ENCODE assay signal across 19 cellular contexts in the genomic region with DNA sequence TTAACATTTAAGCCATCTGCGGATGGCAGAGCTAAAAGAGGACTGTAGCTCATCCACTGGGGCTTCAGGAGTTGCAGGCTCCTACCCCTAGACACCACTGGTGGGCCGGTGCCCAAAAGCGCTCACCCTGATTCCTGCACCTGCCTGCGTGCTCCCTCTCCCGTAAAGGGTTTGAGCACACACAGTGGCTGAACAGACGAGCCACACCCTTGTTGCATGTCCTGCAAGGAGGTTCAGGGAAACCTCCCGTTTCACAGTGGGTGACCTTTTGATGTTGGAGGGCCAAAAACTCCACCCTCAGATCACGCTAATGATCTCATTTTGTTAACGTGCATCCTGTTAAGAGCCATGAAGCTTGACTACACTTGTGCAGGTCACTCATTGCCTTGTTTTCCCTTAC. TPM values are rescaled to one million over a fixed set of nuclear protein-coding genes. Genes with fewer than 3 reads are reported as not detected.
DNase-seq lines count a peak whose midpoint lies in the region; ATAC-seq, FAIRE-seq and TF ChIP-seq lines count a peak whose summit lies in the region.
"Had no signal": no experiment of that assay in that cellular context is flagged by ENCODE, and none has a peak within 500 bp of the region (broad histone marks: within the 10 kb centered on the region; RNA-seq: fewer than 3 reads in every experiment).

No MANE protein-coding gene starts in this region.

- H3K9me3 ChIP-seq in CD8-positive, alpha-beta T cell (ENCODE audit: low read length): no peaks in the 10 kb centered on the region
- H3K9me3 ChIP-seq in OCI-LY7 (ENCODE audit: low read length) (peaks cover 10% of the 10 kb centered on the region; the same call in 1 of the 2 replicates), upper lobe of right lung (no peaks in the 10 kb centered on the region)
- H3K9me3 ChIP-seq: adrenal gland had no signal

- no peak overlapping the region for H3K4me3 Mint-ChIP-seq in CD8-positive, alpha-beta T cell
- H3K4me3 Mint-ChIP-seq in memory B cell: peak overlapping the region; percentile 67
- H3K4me3 Mint-ChIP-seq: activated CD4-positive, alpha-beta T cell treated with anti-CD3 and anti-CD28 coated beads, Interleukin-2, amount 10 ng/mL, durations not matched to agents 7 days and 5 days; activated T-cell treated with anti-CD3 and anti-CD28 coated beads, Interleukin-2, amount 50 U/mL, for 4 hours; effector memory CD8-positive, alpha-beta T cell; HFFc6 had no signal

- H3K79me2 ChIP-seq in OCI-LY7 (ENCODE audit: insufficient read depth, low read depth, low read length): peaks cover 12% of the 10 kb centered on the region; the same call in 1 of the 2 replicates

- peak overlapping the region; percentile 68; the same call in 1 of the 2 replicates for H2AFZ ChIP-seq in OCI-LY7 (ENCODE audit: low read length)

- peak overlapping the region; percentile 98 for H3K4me2 ChIP-seq in OCI-LY7 (ENCODE audit: low read length)

- no peaks in the 10 kb centered on the region for H3K9me3 Mint-ChIP-seq in CD8-positive, alpha-beta T cell
- H3K9me3 Mint-ChIP-seq in memory B cell: no peaks in the 10 kb centered on the region
- H3K9me3 Mint-ChIP-seq: activated CD4-positive, alpha-beta T cell treated with anti-CD3 and anti-CD28 coated beads, Interleukin-2, amount 10 ng/mL, durations not matched to agents 7 days and 5 days; activated T-cell treated with anti-CD3 and anti-CD28 coated beads, Interleukin-2, amount 50 U/mL, for 4 hours; effector memory CD8-positive, alpha-beta T cell; HFFc6 had no signal

- H3K9me2 ChIP-seq in OCI-LY7 (ENCODE audit: insufficient read depth, low read length): no peaks in the 10 kb centered on the region

- H3K36me3 ChIP-seq in CD8-positive, alpha-beta T cell (ENCODE audit: insufficient read depth, low read length): no peaks in the 10 kb centered on the region
- H3K36me3 ChIP-seq in OCI-LY7 (ENCODE audit: insufficient read depth, low read length) (peaks cover 3% of the 10 kb centered on the region), upper lobe of right lung (no peaks in the 10 kb centered on the region)
- H3K36me3 ChIP-seq: adrenal gland had no signal

- H3K27me3 ChIP-seq in CD8-positive, alpha-beta T cell (ENCODE audit: insufficient read depth, low read length): no peaks in the 10 kb centered on the region
- H3K27me3 ChIP-seq in upper lobe of right lung: no peaks in the 10 kb centered on the region
- H3K27me3 ChIP-seq: adrenal gland, foreskin keratinocyte had no signal

- BruUV-seq in OCI-LY7 (replicated peaks; lab: Mats Ljungman, UMichigan): no TSS peak

- TF ChIP-seq CTCF in CD8-positive, alpha-beta T cell (IDR thresholded peaks at IDR 0.05): no peak
- TF ChIP-seq CTCF in OCI-LY7 (conservative IDR thresholded peaks at IDR 0.05; ENCODE audit: low read length) (no peak; the same call in 1 of the 2 replicates), upper lobe of right lung (IDR thresholded peaks at IDR 0.05) (no peak)

- CTCF ChIA-PET in CD8-positive, alpha-beta T cell (lab: Charles Lee): interaction anchor here (1.1 to 2.4 kb wide), 2 partner anchors 20 to 79 kb away, joined by 3 to 11 read pairs; no protein-coding TSS in a partner anchor
- CTCF ChIA-PET in OCI-LY7 (lab: Charles Lee; ENCODE audit: unreplicated experiment): interaction anchor here (0.6 to 5.9 kb wide), 6 partner anchors 9 to 79 kb away, joined by 4 to 52 read pairs (median 5); no protein-coding TSS in a partner anchor

- H3K27me3 Mint-ChIP-seq in CD8-positive, alpha-beta T cell (ENCODE audit: low read depth): no peaks in the 10 kb centered on the region
- H3K27me3 Mint-ChIP-seq in memory B cell: no peaks in the 10 kb centered on the region
- H3K27me3 Mint-ChIP-seq: activated CD4-positive, alpha-beta T cell treated with anti-CD3 and anti-CD28 coated beads, Interleukin-2, amount 10 ng/mL, durations not matched to agents 7 days and 5 days; effector memory CD8-positive, alpha-beta T cell had no signal

- peak overlapping the region; percentile 71 for H3K27ac Mint-ChIP-seq in CD8-positive, alpha-beta T cell
- peak overlapping the region; percentile 97 for H3K27ac Mint-ChIP-seq in memory B cell
- H3K27ac Mint-ChIP-seq: effector memory CD8-positive, alpha-beta T cell; HFFc6 had no signal

- peaks cover 37% of the 10 kb centered on the region for H3K4me1 ChIP-seq in CD8-positive, alpha-beta T cell (ENCODE audit: insufficient read depth, low read length)
- peaks cover 91% of the 10 kb centered on the region for H3K4me1 ChIP-seq in OCI-LY7 (ENCODE audit: insufficient read depth, low read length, poor library complexity, severe bottlenecking)
- H3K4me1 ChIP-seq in upper lobe of right lung: peaks cover 42% of the 10 kb centered on the region

- no peaks in the 10 kb centered on the region for H4K20me1 ChIP-seq in OCI-LY7 (ENCODE audit: insufficient read depth, low read length)

- H3K4me3 ChIP-seq in CD8-positive, alpha-beta T cell (ENCODE audit: low read depth, low read length): no peak overlapping the region
- peak overlapping the region; percentile 48 for H3K4me3 ChIP-seq in OCI-LY7 (ENCODE audit: low read depth, low read length, poor library complexity, severe bottlenecking)
- H3K4me3 ChIP-seq in upper lobe of right lung: no peak overlapping the region
- H3K4me3 ChIP-seq: adrenal gland had no signal

- peak; percentile 91 for FAIRE-seq in GM19239 (lab: Jason Lieb, UNC)

- intact Hi-C loops in CD8-positive, alpha-beta T cell (cut with DNase I, micrococcal nuclease): loop anchor here in 1 of 2 experiments (5.0 kb wide), 1 partner anchor 38 kb away; a partner anchor contains a TSS
- intact Hi-C loops in OCI-LY7 (cut with micrococcal nuclease; ENCODE audit: unreplicated experiment): loop anchor here (1.0 to 5.0 kb wide), 3 partner anchors 79 to 1062 kb away; a partner anchor contains a TSS
- intact Hi-C loops in upper lobe of right lung (cut with DNase I): no loop called here

- POLR2A ChIA-PET in CD8-positive, alpha-beta T cell (lab: Charles Lee): interaction anchor here (0.6 kb wide), 1 partner anchor 383 kb away, joined by 3 read pairs; no protein-coding TSS in a partner anchor
- POLR2A ChIA-PET in OCI-LY7 (lab: Charles Lee): interaction anchor here (0.6 to 12.8 kb wide), 13 partner anchors 8 to 388 kb away, joined by 3 to 308 read pairs (median 7); a partner anchor contains a TSS

- no peaks in the 10 kb centered on the region for H3K36me3 Mint-ChIP-seq in CD8-positive, alpha-beta T cell
- H3K36me3 Mint-ChIP-seq in memory B cell: no peaks in the 10 kb centered on the region

- ATAC-seq in CD8-positive, alpha-beta T cell: no peak
- ATAC-seq in memory B cell (ENCODE audit: low read depth) (no peak), upper lobe of right lung (no peak)
- ATAC-seq: activated T-cell treated with anti-CD3 and anti-CD28 coated beads, Interleukin-2, amount 50 U/mL, for 4 hours; effector memory CD8-positive, alpha-beta T cell; foreskin keratinocyte; left ventricle myocardium superior had no signal

- H3K4me1 Mint-ChIP-seq in CD8-positive, alpha-beta T cell (ENCODE audit: low read depth): peaks cover 69% of the 10 kb centered on the region
- peaks cover 69% of the 10 kb centered on the region for H3K4me1 Mint-ChIP-seq in memory B cell

- no peak for DNase-seq in CD8-positive, alpha-beta T cell
- DNase-seq in GM19239 (ENCODE audit: insufficient read length, low spot score): no peak
- DNase-seq in OCI-LY7 (ENCODE audit: low spot score): peak; percentile 85
- no peak for DNase-seq in memory B cell (ENCODE audit: low spot score in 2 of 2)
- DNase-seq in stimulated activated CD4-positive, alpha-beta T cell treated with anti-CD3 and anti-CD28 coated beads, Interleukin-4, amount 100 ng/mL, for 1 hour: no peak
- no peak for DNase-seq in upper lobe of right lung
- no peak for DNase-seq in amygdala (lab: John Stamatoyannopoulos, UW)
- DNase-seq in RKO (ENCODE audit: low spot score): no peak
- DNase-seq: activated CD4-positive, alpha-beta T cell treated with anti-CD3 and anti-CD28 coated beads, Interleukin-2, amount 10 ng/mL, durations not matched to agents 7 days and 5 days; activated T-cell treated with anti-CD3 and anti-CD28 coated beads, Interleukin-2, amount 50 U/mL, for 4 hours; adrenal gland; cerebellar nuclear complex; effector memory CD8-positive, alpha-beta T cell; foreskin keratinocyte; HFFc6; KG1; left ventricle myocardium superior; NCI-H1105 treated with DMSO at 0.1 percent for 48 hours; T1000 had no signal

- no peak overlapping the region for H3K27ac ChIP-seq in CD8-positive, alpha-beta T cell (ENCODE audit: low read depth, low read length)
- H3K27ac ChIP-seq in OCI-LY7 (ENCODE audit: low read depth, low read length, poor library complexity, severe bottlenecking) (peak overlapping the region; percentile 96), upper lobe of right lung (no peak overlapping the region)
- H3K27ac ChIP-seq: adrenal gland, foreskin keratinocyte had no signal

RNA-seq across cellular contexts. Expression of a gene that starts 37.9 kb away (rescaled TPM):
- total RNA-seq in CD8-positive, alpha-beta T cell: 10 to 100 TPM; 50.0 to 51.2 TPM
- 30.4 and 34.1 TPM in 2 replicates for total RNA-seq in OCI-LY7 (2014; rRNA removed; shearing (Covaris generic))
- total RNA-seq in OCI-LY7 (2022) (112 and 118 TPM in 2 replicates), upper lobe of right lung (92.4 TPM)
